Comparison of ENCODE assay signal across 8 cellular contexts in the genomic region with DNA sequence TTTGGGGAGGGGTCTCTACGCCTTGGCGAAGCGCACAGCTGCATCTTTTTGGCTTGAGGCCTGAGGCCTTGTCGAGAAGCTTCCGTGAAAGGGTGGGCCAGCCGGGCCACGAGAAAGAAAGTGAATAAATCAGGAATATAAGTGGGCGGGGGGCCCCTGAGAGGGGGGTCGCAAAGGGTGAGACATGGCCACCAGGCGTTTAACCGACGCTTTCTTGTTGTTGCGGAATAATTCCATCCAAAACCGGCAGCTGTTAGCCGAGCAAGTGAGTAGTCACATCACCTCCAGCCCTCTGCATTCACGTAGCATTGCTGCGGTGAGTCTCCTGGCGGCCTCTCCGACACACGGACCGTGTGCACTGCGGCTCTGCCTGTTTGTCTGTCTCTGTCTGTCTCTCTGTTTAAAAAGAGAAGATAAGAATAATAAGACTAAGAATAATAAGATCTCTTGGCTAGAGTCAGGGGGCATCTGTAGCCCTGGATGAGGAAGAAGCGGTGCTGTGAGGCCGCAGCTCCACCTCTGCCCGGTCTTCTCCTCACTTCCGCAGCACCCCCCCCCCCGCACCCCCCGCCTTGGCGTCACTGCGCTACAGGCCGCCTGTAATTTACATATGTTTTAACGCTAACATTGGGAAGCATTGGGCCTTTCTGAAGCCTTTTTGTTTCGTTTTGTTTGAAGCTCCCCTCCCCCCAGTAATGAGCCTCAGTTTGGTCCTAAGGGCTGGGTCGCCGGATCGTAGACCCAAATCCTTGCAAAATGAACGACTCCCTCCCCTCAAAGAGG. TPM values are rescaled to one million over a fixed set of nuclear protein-coding genes. Genes with fewer than 3 reads are reported as not detected.
DNase-seq lines count a peak whose midpoint lies in the region; ATAC-seq and TF ChIP-seq lines count a peak whose summit lies in the region.

No MANE protein-coding gene starts in this region.

- POLR2A ChIA-PET in activated CD8-positive, alpha-beta T cell treated with anti-CD3 and anti-CD28 coated beads, Interleukin-2, amount 10 ng/mL, durations not matched to agents 7 days and 5 days (lab: Charles Lee) = interaction anchor here (0.6 to 6.2 kb wide), 30 partner anchors 10 to 1261 kb away, joined by 3 to 100 read pairs (median 4); partner anchors contain the start of genes ATP5F1E, NPEPL1, RBM38 and VAPB

- intact Hi-C loops in lower leg skin (cut with DNase I; ENCODE audit: low total_unique reads) = no loop called here

- H3K27ac Mint-ChIP-seq in activated CD8-positive, alpha-beta T cell treated with anti-CD3 and anti-CD28 coated beads, Interleukin-2, amount 10 ng/mL, durations not matched to agents 7 days and 5 days = peak overlapping the region; percentile 99

- CTCF ChIA-PET in activated CD8-positive, alpha-beta T cell treated with anti-CD3 and anti-CD28 coated beads, Interleukin-2, amount 10 ng/mL, durations not matched to agents 7 days and 5 days (lab: Charles Lee) = interaction anchor here (0.9 to 7.2 kb wide), 16 partner anchors 8 to 557 kb away, joined by 3 to 60 read pairs (median 6); partner anchors contain the start of genes ATP5F1E, GNAS, GNAS-AS1 and NPEPL1

- peak overlapping the region; percentile 99 for H3K4me3 Mint-ChIP-seq in activated CD8-positive, alpha-beta T cell treated with anti-CD3 and anti-CD28 coated beads, Interleukin-2, amount 10 ng/mL, durations not matched to agents 7 days and 5 days

- 1% methylated on average over 37 of the region's 37 CpGs for WGBS in lower leg skin, 2 donors

- DNase-seq in NCI-H510A treated with DMSO at 0.1 percent for 48 hours (lab: John Stamatoyannopoulos, UW) (peak; percentile 24), NCI-H510A (lab: John Stamatoyannopoulos, UW) (no peak), NCI-H69 (lab: John Stamatoyannopoulos, UW) (peak; percentile 53), lower leg skin (ENCODE audit: low spot score in 2 of 2) (peak in 1 of 2 donors; percentile 32)
- DNase-seq in activated CD8-positive, alpha-beta T cell treated with anti-CD3 and anti-CD28 coated beads, Interleukin-2, amount 10 ng/mL, durations not matched to agents 7 days and 5 days = peak; percentile 82
- peak; percentile 83 for DNase-seq in effector CD8-positive, alpha-beta T cell (lab: John Stamatoyannopoulos, UW)
- peak; percentile 47 for DNase-seq in stimulated activated CD8-positive, alpha-beta memory T cell treated with anti-CD3 and anti-CD28 coated beads, Interleukin-12 subunit alpha, Interleukin-12 subunit beta, amount 100 ng/mL, for 4 hours (ENCODE audit: low read depth)

- peaks cover 26% of the 10 kb centered on the region for H3K4me1 Mint-ChIP-seq in activated CD8-positive, alpha-beta T cell treated with anti-CD3 and anti-CD28 coated beads, Interleukin-2, amount 10 ng/mL, durations not matched to agents 7 days and 5 days (ENCODE audit: low read depth)

- no peaks in the 10 kb centered on the region for H3K9me3 Mint-ChIP-seq in activated CD8-positive, alpha-beta T cell treated with anti-CD3 and anti-CD28 coated beads, Interleukin-2, amount 10 ng/mL, durations not matched to agents 7 days and 5 days (ENCODE audit: insufficient read depth)

- TF ChIP-seq POLR2A in lower leg skin (IDR thresholded peaks at IDR 0.05) = no peak

- peak overlapping the region; percentile 97 for H3K4me3 ChIP-seq in lower leg skin (ENCODE audit: low read depth, poor library complexity, severe bottlenecking)

- H3K27me3 Mint-ChIP-seq in activated CD8-positive, alpha-beta T cell treated with anti-CD3 and anti-CD28 coated beads, Interleukin-2, amount 10 ng/mL, durations not matched to agents 7 days and 5 days (ENCODE audit: low read depth) = no peaks in the 10 kb centered on the region

- peaks cover 40% of the 10 kb centered on the region for H3K36me3 Mint-ChIP-seq in activated CD8-positive, alpha-beta T cell treated with anti-CD3 and anti-CD28 coated beads, Interleukin-2, amount 10 ng/mL, durations not matched to agents 7 days and 5 days (ENCODE audit: low read depth)

- TF ChIP-seq CTCF in lower leg skin (IDR thresholded peaks at IDR 0.05) = no peak

- peak; percentile 52 for ATAC-seq in HG02885 (IDR thresholded peaks at IDR 0.05; ENCODE audit: poor library complexity, unreplicated experiment)
- peak; percentile 58 for ATAC-seq in activated CD8-positive, alpha-beta T cell treated with anti-CD3 and anti-CD28 coated beads, Interleukin-2, amount 10 ng/mL, durations not matched to agents 7 days and 5 days

RNA-seq across cellular contexts. Expression of gene STX16, which starts 0.9 kb away (rescaled TPM):
- 100 to 1,000 TPM; 128 to 136 TPM for total RNA-seq in activated CD8-positive, alpha-beta T cell treated with anti-CD3 and anti-CD28 coated beads, Interleukin-2, amount 10 ng/mL, durations not matched to agents 7 days and 5 days
- total RNA-seq in lower leg skin = 10 to 100 TPM; 36.0 to 52.1 (median 44.2) TPM

RNA-seq across cellular contexts. Expression of gene NPEPL1, which starts 40.6 kb away (rescaled TPM):
- 10 to 100 TPM; 22.9 to 26.8 TPM for total RNA-seq in activated CD8-positive, alpha-beta T cell treated with anti-CD3 and anti-CD28 coated beads, Interleukin-2, amount 10 ng/mL, durations not matched to agents 7 days and 5 days
- total RNA-seq in lower leg skin = 10 to 100 TPM; 21.7 to 37.9 (median 29.7) TPM
